ENCODE assay signal across 1 cellular context in the genomic region with DNA sequence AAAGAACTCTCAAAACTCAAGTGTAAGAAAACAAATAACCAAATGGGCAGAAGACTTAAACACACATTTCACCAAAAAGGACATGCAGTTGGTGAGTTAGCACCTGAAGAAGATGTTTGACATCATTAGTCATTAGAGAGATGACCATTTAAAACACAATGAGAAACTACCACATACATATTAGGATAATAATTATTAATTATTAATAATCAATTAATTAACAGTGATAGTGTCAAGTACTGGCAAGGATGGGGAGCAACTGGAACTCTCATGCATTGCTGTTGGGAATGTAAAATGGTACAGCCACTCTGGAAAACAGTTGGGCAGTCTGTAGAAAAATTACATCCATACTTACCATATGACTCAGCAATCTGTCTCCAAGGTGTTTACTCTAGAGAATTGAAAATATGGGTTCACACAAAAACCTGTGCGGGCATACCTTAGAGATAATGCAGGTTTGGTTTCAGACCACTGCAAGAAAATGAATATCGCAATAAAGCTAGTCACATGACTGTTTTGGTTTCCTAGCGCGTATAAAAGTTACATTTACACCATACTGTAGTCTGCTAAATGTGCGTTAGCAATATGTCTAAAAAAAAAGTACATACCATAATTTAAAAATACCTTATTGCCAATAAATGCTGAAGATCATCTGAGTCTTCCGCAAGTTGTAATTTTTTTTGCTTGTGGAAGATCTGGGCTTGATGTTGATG.
A peak's percentile ranks its signal among the peaks of the same experiment; 100 is the strongest.
TF ChIP-seq lines count a peak whose summit lies in the region.

No MANE protein-coding gene starts in this region.

TF ChIP-seq in IMR-90, 13 proteins besides CTCF, POLR2A, EP300 and RAD21:
- TF ChIP-seq RCOR1 (IDR thresholded peaks at IDR 0.05; ENCODE audit: insufficient replicate concordance, low read length) (no peak), MAFK (IDR thresholded peaks at IDR 0.05; ENCODE audit: low read depth, low read length) (no peak), NFE2L2 (IDR thresholded peaks at IDR 0.05; ENCODE audit: low read depth, low read length) (peak; percentile 52), CEBPB (IDR thresholded peaks at IDR 0.05; ENCODE audit: low read depth, low read length) (no peak), CHD1 (IDR thresholded peaks at IDR 0.05; ENCODE audit: low read depth, low read length) (no peak)
